In the genomic region with DNA sequence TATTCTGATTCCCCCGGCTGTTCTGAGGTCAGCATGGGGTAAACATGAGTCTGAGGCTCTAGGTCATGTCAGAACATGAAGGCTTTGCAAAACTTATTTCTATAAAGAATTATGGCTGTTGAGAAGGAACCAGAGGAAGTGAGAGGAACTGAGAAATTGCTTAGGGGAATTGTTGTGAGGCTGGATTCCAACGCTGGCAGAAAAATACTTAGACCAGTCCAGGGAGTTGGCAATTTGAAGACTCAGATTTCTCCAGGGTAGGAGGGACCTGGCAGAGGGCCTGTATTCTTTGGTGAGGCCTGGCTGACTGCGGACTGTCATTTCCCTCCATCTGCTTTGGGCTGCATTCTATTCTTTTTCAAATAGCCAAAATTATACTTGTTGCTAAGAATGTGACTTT, we compare ENCODE assay signal across 11 cellular contexts.
DNase-seq lines count a peak whose midpoint lies in the region; ATAC-seq, FAIRE-seq and TF ChIP-seq lines count a peak whose summit lies in the region.
"Had no signal": no experiment of that assay in that cellular context is flagged by ENCODE, and none has a peak within 500 bp of the region (broad histone marks: within the 10 kb centered on the region; RNA-seq: fewer than 3 reads in every experiment).

No MANE protein-coding gene starts in this region.

- peaks cover 0 to 25% (median 9%) of the 10 kb centered on the region in 3 donors for H3K4me1 ChIP-seq in gastroesophageal sphincter

- 0 to 14% methylated on average over 3 of the region's 3 CpGs for WGBS in gastroesophageal sphincter (ENCODE audit: low coverage in 1 of 2), 2 donors

- DNase-seq in EH (ENCODE audit: low read depth), result peak; percentile 71
- DNase-seq in amniotic epithelial cell (ENCODE audit: low read depth), result peak; percentile 55
- peak; percentile 57 for DNase-seq in pons (ENCODE audit: low spot score)
- no peak for DNase-seq in urothelium cell line (ENCODE audit: low spot score)
- DNase-seq: COR-L47; naive thymus-derived CD8-positive, alpha-beta T cell had no signal

- no peak for TF ChIP-seq POLR2A in gastroesophageal sphincter (IDR thresholded peaks at IDR 0.05)

- peak overlapping the region in 3 of 4 donors; percentile 44 to 57 (median 46) for H3K27ac ChIP-seq in gastroesophageal sphincter

- TF ChIP-seq CTCF in gastroesophageal sphincter (IDR thresholded peaks at IDR 0.05), result no peak

- FAIRE-seq in urothelium cell line (lab: Jason Lieb, UNC), result no peak
- FAIRE-seq: GM19239 had no signal

- no peaks in the 10 kb centered on the region for H3K9me3 ChIP-seq in gastroesophageal sphincter

- H3K4me3 ChIP-seq in gastroesophageal sphincter, result no peak overlapping the region

- peaks cover 0 to 20% of the 10 kb centered on the region in 2 donors for H3K36me3 ChIP-seq in gastroesophageal sphincter

- no peak for TF ChIP-seq EP300 in gastroesophageal sphincter (IDR thresholded peaks at IDR 0.05)

- ATAC-seq in gastroesophageal sphincter (peak; percentile 84), GM21423 (IDR thresholded peaks at IDR 0.05; ENCODE audit: unreplicated experiment) (no peak), GM21737 (IDR thresholded peaks at IDR 0.05; ENCODE audit: unreplicated experiment) (no peak), HG03571 (IDR thresholded peaks at IDR 0.05; ENCODE audit: unreplicated experiment) (no peak)
- ATAC-seq: naive thymus-derived CD8-positive, alpha-beta T cell had no signal

- H3K27me3 ChIP-seq in gastroesophageal sphincter, result no peaks in the 10 kb centered on the region
